In genomic region chr12:71663561-71664410, GRCh38 we compare ENCODE assay signal across 8 cellular contexts. TPM values are rescaled to one million over a fixed set of nuclear protein-coding genes. Genes with fewer than 3 reads are reported as not detected.
DNase-seq lines count a peak whose midpoint lies in the region; ATAC-seq and TF ChIP-seq lines count a peak whose summit lies in the region.

Gene THAP2, plus strand, starts transcription at chr12:71664301. Its CDS starts 209 bp downstream, at chr12:71664510.
Gene ZFC3H1, minus strand, starts transcription at chr12:71663848. Its CDS starts 238 bp downstream, at chr12:71663610.

- peak within 1 kb of the TSS; percentile 87 for H3K4me3 ChIP-seq in HUES48 (ENCODE audit: low read depth, low read length)
- peak within 1 kb of the TSS; percentile 83 for H3K4me3 ChIP-seq in NT2/D1 (ENCODE audit: insufficient read length, low read depth)

- peak; percentile 89 for ATAC-seq in GM21390 (IDR thresholded peaks at IDR 0.05; ENCODE audit: unreplicated experiment)

- peak within 1 kb of the TSS; percentile 100 for H3K4me3 Mint-ChIP-seq in endothelial cell (ENCODE audit: unreplicated experiment)
- peak within 1 kb of the TSS; percentile 91 for H3K4me3 Mint-ChIP-seq in mesothelial cell of epicardium

- peaks cover 11% of the 10 kb centered on the region for H3K4me1 ChIP-seq in HUES48 (ENCODE audit: control insufficient read depth, insufficient read depth, low read length)
- H3K4me1 ChIP-seq in NT2/D1 (ENCODE audit: insufficient read depth, insufficient read length), result no peaks in the 10 kb centered on the region

- H3K4me1 Mint-ChIP-seq in endothelial cell (ENCODE audit: unreplicated experiment) (peaks cover 28% of the 10 kb centered on the region), mesothelial cell of epicardium (peaks cover 23% of the 10 kb centered on the region)

- H3K27me3 ChIP-seq in HUES48 (ENCODE audit: control insufficient read depth, insufficient read depth, low read length) (no peaks in the 10 kb centered on the region), NT2/D1 (ENCODE audit: insufficient read depth, insufficient read length) (no peaks in the 10 kb centered on the region)

- no peak for TF ChIP-seq CTCF in endothelial cell (IDR thresholded peaks at IDR 0.05; ENCODE audit: unreplicated experiment)
- no peak for TF ChIP-seq CTCF in mesothelial cell of epicardium (IDR thresholded peaks at IDR 0.05; ENCODE audit: unreplicated experiment)

- peak within 1 kb of the TSS; percentile 92 for H3K9ac ChIP-seq in HUES48 (ENCODE audit: low read depth, low read length)
- peak within 1 kb of the TSS; percentile 96 for H3K9ac ChIP-seq in NT2/D1 (ENCODE audit: insufficient read length, low read depth)

- H3K9me3 Mint-ChIP-seq in endothelial cell (ENCODE audit: unreplicated experiment) (no peaks in the 10 kb centered on the region), mesothelial cell of epicardium (no peaks in the 10 kb centered on the region)

- H3K27me3 Mint-ChIP-seq in endothelial cell (ENCODE audit: unreplicated experiment) (peaks cover 19% of the 10 kb centered on the region), mesothelial cell of epicardium (ENCODE audit: low read depth) (no peaks in the 10 kb centered on the region)

- H3K27ac Mint-ChIP-seq in endothelial cell (ENCODE audit: unreplicated experiment) (peak within 1 kb of the TSS; percentile 100), mesothelial cell of epicardium (peak within 1 kb of the TSS; percentile 100)

- H3K27ac ChIP-seq in HUES48 (ENCODE audit: low read depth, low read length), result peak within 1 kb of the TSS; percentile 97

- H3K36me3 ChIP-seq in HUES48 (ENCODE audit: control insufficient read depth, insufficient read depth, low read length) (peaks cover 16% of the 10 kb centered on the region), NT2/D1 (ENCODE audit: insufficient read depth, insufficient read length, low read length) (peaks cover 38% of the 10 kb centered on the region)

- H3K36me3 Mint-ChIP-seq in endothelial cell (ENCODE audit: low read depth, unreplicated experiment), result peaks cover 23% of the 10 kb centered on the region
- peaks cover 14% of the 10 kb centered on the region for H3K36me3 Mint-ChIP-seq in mesothelial cell of epicardium

- DNase-seq in D341Med (ENCODE audit: low spot score), result peak; percentile 91
- peak; percentile 98 for DNase-seq in NT2/D1 (ENCODE audit: low read depth, low spot score)
- DNase-seq in activated CD8-positive, alpha-beta memory T cell treated with anti-CD3 and anti-CD28 coated beads, Interleukin-2, amount 50 U/mL, for 4 hours, result peak; percentile 86
- DNase-seq in endothelial cell (ENCODE audit: low spot score), result peak; percentile 85
- DNase-seq in mesothelial cell of epicardium (ENCODE audit: low spot score in 2 of 2, unreplicated experiment in 2 of 2), result peak; percentile 82 to 88
- peak; percentile 81 to 85 for DNase-seq in stimulated activated CD8-positive, alpha-beta memory T cell treated with anti-CD3 and anti-CD28 coated beads, Interleukin-15, amount 100 ng/mL, for 48 hours (ENCODE audit: low read depth in 2 of 2)

- no peaks in the 10 kb centered on the region for H3K9me3 ChIP-seq in HUES48 (ENCODE audit: control insufficient read depth, insufficient read depth, low read length)
- H3K9me3 ChIP-seq in NT2/D1 (ENCODE audit: insufficient read depth, low read length), result no peaks in the 10 kb centered on the region

RNA-seq across cellular contexts. Expression of gene THAP2, which starts in this region (rescaled TPM):
- total RNA-seq in endothelial cell (ENCODE audit: unreplicated experiment) (4.2 TPM), mesothelial cell of epicardium (7.8 to 8.9 TPM (median 8.9 TPM) in 3 replicates)

RNA-seq across cellular contexts. Expression of gene ZFC3H1, which starts in this region (rescaled TPM):
- total RNA-seq in endothelial cell (ENCODE audit: unreplicated experiment), result 42.8 TPM
- total RNA-seq in mesothelial cell of epicardium, result 53.5 to 55.5 TPM (median 55.3 TPM) in 3 replicates

Comparison
In these comparisons a context has a peak if more than half of its experiments do, and no peak if none do; other contexts are left out.
1. Peak in every context shown above with its lines: DNase-seq, ATAC-seq, H3K4me3 ChIP-seq and H3K27ac ChIP-seq.